1 cellular context compared by ENCODE assay signal in the genomic region with DNA sequence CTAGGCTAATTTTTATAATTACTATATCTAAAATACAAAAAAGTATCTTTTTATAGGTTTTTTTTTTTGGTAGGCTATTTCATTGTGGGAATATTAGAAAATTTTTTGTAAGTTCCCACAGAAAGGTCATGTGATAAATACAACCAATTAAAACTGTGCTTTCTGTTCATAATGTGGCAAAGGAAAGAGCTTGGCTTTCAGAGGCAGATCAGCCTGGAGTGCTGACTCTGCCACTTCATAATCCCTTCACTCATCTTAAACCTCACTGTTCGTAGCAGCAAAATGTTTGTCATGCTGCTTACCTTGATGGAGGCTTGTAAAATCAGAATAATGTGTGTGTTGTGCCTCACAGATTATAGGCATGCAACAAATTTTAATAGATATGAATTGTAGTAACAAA.
TF ChIP-seq lines count a peak whose summit lies in the region.

No MANE protein-coding gene starts in this region.

TF ChIP-seq in IMR-90, 13 proteins besides CTCF, POLR2A, EP300 and RAD21:
- no peak for TF ChIP-seq RFX5 (IDR thresholded peaks at IDR 0.05; ENCODE audit: low read depth, low read length)
- TF ChIP-seq MAFK (IDR thresholded peaks at IDR 0.05; ENCODE audit: low read depth, low read length) = no peak
- TF ChIP-seq RCOR1 (IDR thresholded peaks at IDR 0.05; ENCODE audit: insufficient replicate concordance, low read length) = no peak
- TF ChIP-seq MAZ (IDR thresholded peaks at IDR 0.05; ENCODE audit: borderline replicate concordance, low read depth, low read length) = no peak
- TF ChIP-seq CHD1 (IDR thresholded peaks at IDR 0.05; ENCODE audit: low read depth, low read length) = no peak
- no peak for TF ChIP-seq SMC3 (IDR thresholded peaks at IDR 0.05; ENCODE audit: low read depth, low read length)
- no peak for TF ChIP-seq ELK1 (IDR thresholded peaks at IDR 0.05; ENCODE audit: borderline replicate concordance, low read depth, low read length)
- TF ChIP-seq FOS (IDR thresholded peaks at IDR 0.05; ENCODE audit: low read depth, low read length) = no peak
- no peak for TF ChIP-seq CEBPB (IDR thresholded peaks at IDR 0.05; ENCODE audit: low read depth, low read length)
- no peak for TF ChIP-seq MXI1 (IDR thresholded peaks at IDR 0.05; ENCODE audit: borderline replicate concordance, low read depth, low read length)
- TF ChIP-seq BHLHE40 (IDR thresholded peaks at IDR 0.05; ENCODE audit: low read depth, low read length) = no peak
- TF ChIP-seq NFE2L2 (IDR thresholded peaks at IDR 0.05; ENCODE audit: low read depth, low read length) = no peak
